Comparison of ENCODE assay signal across 8 cellular contexts in genomic region chr12:3298603-3299002, GRCh38.
"Had no signal": no experiment of that assay in that cellular context is flagged by ENCODE, and none has a peak within 500 bp of the region (broad histone marks: within the 10 kb centered on the region; RNA-seq: fewer than 3 reads in every experiment).

No MANE protein-coding gene starts in this region.

- H3K4me3 ChIP-seq: GM23338 had no signal

- FAIRE-seq: H1, H54 had no signal

- H3K9ac ChIP-seq: KMS-11 had no signal

- H3K4me2 ChIP-seq: GM23338, KMS-11 had no signal

- DNase-seq: H9, HCEC 1CT, HFFc6, KBM-7 had no signal

- H2AFZ ChIP-seq: GM23338 had no signal

- H3K27ac ChIP-seq: KMS-11 had no signal
